Comparison of ENCODE assay signal across 8 cellular contexts in the genomic region with DNA sequence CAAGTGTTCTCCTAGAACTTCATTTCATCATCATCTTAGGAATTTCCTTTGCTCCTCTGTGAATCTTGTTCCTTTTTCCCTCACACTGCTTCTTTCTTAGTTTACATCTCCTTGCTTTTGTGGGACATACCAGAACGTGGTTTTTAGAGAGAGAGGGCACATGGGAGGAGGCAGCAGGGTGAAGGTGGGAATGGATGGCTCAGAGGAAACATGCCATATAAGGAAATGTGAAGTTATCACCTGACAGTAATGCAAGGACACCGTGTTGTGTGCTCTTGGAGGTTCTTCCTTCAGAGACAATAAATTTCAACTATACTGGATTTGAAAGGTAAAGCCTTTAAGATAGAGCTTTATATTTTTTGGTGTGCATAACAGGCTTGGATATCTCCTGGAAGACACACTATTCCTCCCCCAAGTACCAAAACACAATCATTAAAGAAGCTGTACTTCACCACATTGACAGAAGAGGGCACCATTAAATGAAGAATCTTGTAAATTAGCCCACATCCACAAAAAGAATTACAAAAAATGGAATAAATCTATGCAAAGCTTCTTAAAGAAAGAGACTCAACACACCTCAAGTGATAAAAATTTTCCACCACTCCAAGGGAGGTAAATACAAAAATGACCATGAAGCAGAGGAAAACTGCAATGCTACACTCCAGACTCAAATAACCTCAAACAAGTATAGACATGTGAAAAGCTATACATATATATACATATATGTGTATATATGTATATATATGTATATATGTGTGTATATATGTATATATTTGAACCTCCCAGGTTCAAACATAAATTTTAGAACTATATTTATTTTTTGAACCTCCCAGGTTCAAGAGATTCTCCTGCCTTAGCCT. TPM values are rescaled to one million over a fixed set of nuclear protein-coding genes. Genes with fewer than 3 reads are reported as not detected.
DNase-seq lines count a peak whose midpoint lies in the region; ATAC-seq and TF ChIP-seq lines count a peak whose summit lies in the region.

No MANE protein-coding gene starts in this region.

- no peak overlapping the region for H3K23ac ChIP-seq in mesendoderm (ENCODE audit: low read length)

- H3K4me1 ChIP-seq in mammary epithelial cell (ENCODE audit: insufficient read depth, low read length) (peaks cover 7% of the 10 kb centered on the region), mesendoderm (ENCODE audit: control insufficient read depth, low read depth, low read length) (no peaks in the 10 kb centered on the region)

- H2BK120ac ChIP-seq in mesendoderm (ENCODE audit: low read depth, low read length), result no peak overlapping the region

- no peaks in the 10 kb centered on the region for H4K20me1 ChIP-seq in mammary epithelial cell (ENCODE audit: insufficient read depth, low read length)

- H2BK5ac ChIP-seq in mesendoderm (ENCODE audit: low read length), result no peak overlapping the region

- H3K4me1 Mint-ChIP-seq in activated CD4-positive, alpha-beta T cell treated with anti-CD3 and anti-CD28 coated beads, Interleukin-2, amount 10 ng/mL, durations not matched to agents 7 days and 5 days, result peaks cover 7% of the 10 kb centered on the region
- H3K4me1 Mint-ChIP-seq in T-helper 2 cell treated with Interferon-gamma antibody and Interleukin-4, amounts not matched to agents 5 μg/mL and 100 μg/mL, for 36 hours (ENCODE audit: low read depth), result peaks cover 11% of the 10 kb centered on the region

- no peak overlapping the region for H3K4me3 Mint-ChIP-seq in activated CD4-positive, alpha-beta T cell treated with anti-CD3 and anti-CD28 coated beads, Interleukin-2, amount 10 ng/mL, durations not matched to agents 7 days and 5 days
- H3K4me3 Mint-ChIP-seq in T-helper 2 cell treated with Interferon-gamma antibody and Interleukin-4, amounts not matched to agents 5 μg/mL and 100 μg/mL, for 36 hours, result no peak overlapping the region

- POLR2A ChIA-PET in activated CD4-positive, alpha-beta T cell treated with anti-CD3 and anti-CD28 coated beads, Interleukin-2, amount 10 ng/mL, durations not matched to agents 7 days and 5 days (lab: Charles Lee), result interaction anchor here (0.6 to 1.2 kb wide), 2 partner anchors 26 to 91 kb away, joined by 3 read pairs; partner anchors contain the start of gene RPL39L

- H2AFZ ChIP-seq in mammary epithelial cell (ENCODE audit: low read depth, low read length), result peak overlapping the region; percentile 20

- no peak overlapping the region for H3K4ac ChIP-seq in mesendoderm (ENCODE audit: low read depth, low read length)

- no peak overlapping the region for H3K27ac Mint-ChIP-seq in activated CD4-positive, alpha-beta T cell treated with anti-CD3 and anti-CD28 coated beads, Interleukin-2, amount 10 ng/mL, durations not matched to agents 7 days and 5 days
- H3K27ac Mint-ChIP-seq in T-helper 2 cell treated with Interferon-gamma antibody and Interleukin-4, amounts not matched to agents 5 μg/mL and 100 μg/mL, for 36 hours, result no peak overlapping the region

- no peak overlapping the region for H2BK15ac ChIP-seq in mesendoderm (replicated peaks; ENCODE audit: low read depth)

- H3K36me3 ChIP-seq in mammary epithelial cell (ENCODE audit: insufficient read depth, low read length) (no peaks in the 10 kb centered on the region), mesendoderm (ENCODE audit: control insufficient read depth, insufficient read depth, low read length) (no peaks in the 10 kb centered on the region)

- TF ChIP-seq CTCF in mammary epithelial cell (conservative IDR thresholded peaks at IDR 0.05 in 1 of 2, IDR thresholded peaks at IDR 0.05 in 1 of 2; ENCODE audit: extremely low read depth in 1 of 2, insufficient read depth in 1 of 2, low read depth in 1 of 2, low read length in 2 of 2), result peak; percentile 48 to 54

- no peak overlapping the region for H3K18ac ChIP-seq in mesendoderm (ENCODE audit: low read length)

- no peaks in the 10 kb centered on the region for H3K36me3 Mint-ChIP-seq in activated CD4-positive, alpha-beta T cell treated with anti-CD3 and anti-CD28 coated beads, Interleukin-2, amount 10 ng/mL, durations not matched to agents 7 days and 5 days (ENCODE audit: low read depth)
- H3K36me3 Mint-ChIP-seq in T-helper 2 cell treated with Interferon-gamma antibody and Interleukin-4, amounts not matched to agents 5 μg/mL and 100 μg/mL, for 36 hours (ENCODE audit: low read depth), result no peaks in the 10 kb centered on the region

- H3K27me3 ChIP-seq in mammary epithelial cell (ENCODE audit: insufficient read depth, low read length), result no peaks in the 10 kb centered on the region
- H3K27me3 ChIP-seq in mesendoderm (ENCODE audit: insufficient read depth, low read length, poor library complexity), result no peaks in the 10 kb centered on the region

- dilution Hi-C loops in mammary epithelial cell (cut with HindIII; ENCODE audit: low sequenced_read_pairs), result no loop called here

- no peaks in the 10 kb centered on the region for H3K9me3 ChIP-seq in mammary epithelial cell (replicated peaks; ENCODE audit: insufficient read depth, low read length)

- H3K9me3 Mint-ChIP-seq in activated CD4-positive, alpha-beta T cell treated with anti-CD3 and anti-CD28 coated beads, Interleukin-2, amount 10 ng/mL, durations not matched to agents 7 days and 5 days, result no peaks in the 10 kb centered on the region
- H3K9me3 Mint-ChIP-seq in T-helper 2 cell treated with Interferon-gamma antibody and Interleukin-4, amounts not matched to agents 5 μg/mL and 100 μg/mL, for 36 hours, result no peaks in the 10 kb centered on the region

- H3K27ac ChIP-seq in mammary epithelial cell (ENCODE audit: insufficient read depth, low read depth, low read length), result no peak overlapping the region
- H3K27ac ChIP-seq in mesendoderm (ENCODE audit: low read depth, low read length), result no peak overlapping the region

- H2AK5ac ChIP-seq in mesendoderm (ENCODE audit: low read length), result no peak overlapping the region

- BruUV-seq in mammary epithelial cell (replicated peaks; lab: Mats Ljungman, UMichigan), result no TSS peak

- CTCF ChIA-PET in activated CD4-positive, alpha-beta T cell treated with anti-CD3 and anti-CD28 coated beads, Interleukin-2, amount 10 ng/mL, durations not matched to agents 7 days and 5 days (lab: Charles Lee), result interaction anchor here (0.6 to 3.5 kb wide), 20 partner anchors 8 to 232 kb away, joined by 3 to 32 read pairs (median 5); partner anchors contain the start of gene RPL39L
- CTCF ChIA-PET in mammary epithelial cell (lab: Charles Lee; ENCODE audit: low non-redundant PET), result interaction anchor here (0.6 to 1.8 kb wide), 4 partner anchors 26 to 592 kb away, joined by 3 to 18 read pairs (median 6); partner anchors contain the start of gene RPL39L

- 50% methylated on average over 2 of the region's 2 CpGs for WGBS in mammary epithelial cell (ENCODE audit: low coverage, missing lambda C conversion rate)
- WGBS in mesendoderm (ENCODE audit: extremely low coverage, insufficient coverage, low lambda C conversion rate), result no CpG with 5 or more reads among the region's 2 CpGs

- no peak overlapping the region for H4K8ac ChIP-seq in mesendoderm (ENCODE audit: low read depth, low read length)

- H3K27me3 Mint-ChIP-seq in activated CD4-positive, alpha-beta T cell treated with anti-CD3 and anti-CD28 coated beads, Interleukin-2, amount 10 ng/mL, durations not matched to agents 7 days and 5 days, result no peaks in the 10 kb centered on the region
- H3K27me3 Mint-ChIP-seq in T-helper 2 cell treated with Interferon-gamma antibody and Interleukin-4, amounts not matched to agents 5 μg/mL and 100 μg/mL, for 36 hours (ENCODE audit: low read depth), result no peaks in the 10 kb centered on the region

- H3K9ac ChIP-seq in mammary epithelial cell (ENCODE audit: insufficient read depth, low read length) (no peak overlapping the region), mesendoderm (ENCODE audit: low read length) (no peak overlapping the region)

- in situ Hi-C loops in mammary epithelial cell (cut with MboI; ENCODE audit: low sequenced_read_pairs in 2 of 2), result loop anchor here in 1 of 2 donors (10.0 kb wide), 1 partner anchor 52 kb away; no protein-coding TSS in a partner anchor

- H4K5ac ChIP-seq in mesendoderm (ENCODE audit: low read length), result no peak overlapping the region

- no peaks in the 10 kb centered on the region for H3K79me1 ChIP-seq in mesendoderm (ENCODE audit: low read length)

- H3K56ac ChIP-seq in mesendoderm (ENCODE audit: low read length), result no peak overlapping the region

- H3K4me2 ChIP-seq in mammary epithelial cell (ENCODE audit: insufficient read depth, low read depth, low read length) (no peak overlapping the region), mesendoderm (ENCODE audit: low read length) (no peak overlapping the region)

- DNase-seq in activated CD4-positive, alpha-beta T cell treated with anti-CD3 and anti-CD28 coated beads, Interleukin-2, amount 10 ng/mL, durations not matched to agents 7 days and 5 days, result peak; percentile 34
- DNase-seq in activated CD4-positive, alpha-beta T cell treated with anti-CD3 and anti-CD28 coated beads, Interleukin-2, amount 50 U/mL, for 1 hour, result no peak
- peak; percentile 39 for DNase-seq in M059J (ENCODE audit: low read depth)
- peak; percentile 24 for DNase-seq in mammary epithelial cell
- DNase-seq in mesendoderm, result peak; percentile 39
- DNase-seq in stimulated activated CD4-positive, alpha-beta T cell treated with anti-CD3 and anti-CD28 coated beads, Interleukin-1b, Interleukin-23, amount 100 ng/mL, for 48 hours, result no peak
- no peak for DNase-seq in T-helper 2 cell treated with Interferon-gamma antibody and Interleukin-4, amounts not matched to agents 5 μg/mL and 100 μg/mL, for 36 hours (ENCODE audit: low spot score)

- intact Hi-C loops in mammary epithelial cell (cut with micrococcal nuclease), result loop anchor here (1.0 to 5.0 kb wide), 7 partner anchors 52 to 599 kb away; partner anchors contain the start of gene ST6GAL1

- H3K79me2 ChIP-seq in mammary epithelial cell (ENCODE audit: insufficient read depth, low read length) (no peaks in the 10 kb centered on the region), mesendoderm (ENCODE audit: control insufficient read depth, insufficient read depth, low read length) (no peaks in the 10 kb centered on the region)

- ATAC-seq in GM21526 (IDR thresholded peaks at IDR 0.05; ENCODE audit: low FRiP score, unreplicated experiment), result no peak

- no peak overlapping the region for H3K4me3 ChIP-seq in mammary epithelial cell (replicated peaks in 1 of 3; ENCODE audit: insufficient read depth in 1 of 3, low read depth in 2 of 3, low read length in 3 of 3)
- no peak overlapping the region for H3K4me3 ChIP-seq in mesendoderm (ENCODE audit: low read length)

RNA-seq across cellular contexts. Expression of gene RPL39L, which starts 26.1 kb away (rescaled TPM):
- 10 to 100 TPM; 18.4 to 20.4 TPM for total RNA-seq in activated CD4-positive, alpha-beta T cell treated with anti-CD3 and anti-CD28 coated beads, Interleukin-2, amount 10 ng/mL, durations not matched to agents 7 days and 5 days
- 41.1 and 44.1 TPM in 2 replicates for total RNA-seq in M059J (2014; rRNA removed; shearing (Covaris generic))
- total RNA-seq in mammary epithelial cell, result 10 to 100 TPM in 1 of 2 donors, 1 to 10 TPM in 1; 7.7 to 21.6 TPM
- 19.4 TPM for polyA plus RNA-seq in mammary epithelial cell
- polyA minus RNA-seq in mammary epithelial cell, result 18.0 TPM
- 82.8 TPM for polyA plus RNA-seq in mesendoderm (2013, experiment 1 of 2)
- polyA plus RNA-seq in mesendoderm (2013, experiment 2 of 2), result 80.8 TPM

Comparison
In these comparisons a context has a peak if more than half of its experiments do, and no peak if none do; other contexts are left out.
1. DNase-seq: peak in activated CD4-positive, alpha-beta T cell treated with anti-CD3 and anti-CD28 coated beads, Interleukin-2, amount 10 ng/mL, durations not matched to agents 7 days and 5 days (single experiment), M059J (single experiment), mammary epithelial cell (single experiment) and mesendoderm (single experiment); none in activated CD4-positive, alpha-beta T cell treated with anti-CD3 and anti-CD28 coated beads, Interleukin-2, amount 50 U/mL, for 1 hour (single experiment), stimulated activated CD4-positive, alpha-beta T cell treated with anti-CD3 and anti-CD28 coated beads, Interleukin-1b, Interleukin-23, amount 100 ng/mL, for 48 hours (single experiment) and T-helper 2 cell treated with Interferon-gamma antibody and Interleukin-4, amounts not matched to agents 5 μg/mL and 100 μg/mL, for 36 hours (single experiment).